ENCODE assay signal across 8 cellular contexts in genomic region chr17:10844667-10845387, GRCh38. TPM values are rescaled to one million over a fixed set of nuclear protein-coding genes. Genes with fewer than 3 reads are reported as not detected.
DNase-seq lines count a peak whose midpoint lies in the region; ATAC-seq and TF ChIP-seq lines count a peak whose summit lies in the region.

No MANE protein-coding gene starts in this region.

- H3K79me2 ChIP-seq in Loucy (ENCODE audit: insufficient read depth, low read length), result no peaks in the 10 kb centered on the region

- peaks cover 22% of the 10 kb centered on the region for H3K4me1 Mint-ChIP-seq in brain

- H2AFZ ChIP-seq in Loucy (ENCODE audit: low read length), result peak overlapping the region; percentile 97

- no peaks in the 10 kb centered on the region for H3K36me3 ChIP-seq in Loucy (ENCODE audit: insufficient read depth, low read length)
- H3K36me3 ChIP-seq in iPS-15b (ENCODE audit: control insufficient read depth, insufficient read depth, low read length), result peaks cover 3% of the 10 kb centered on the region

- no peaks in the 10 kb centered on the region for H3K9me2 ChIP-seq in Loucy (replicated peaks; ENCODE audit: low read depth, low read length)

- peak overlapping the region in 4 of 5 experiments; percentile 1 to 72 (median 40) for H3K27ac Mint-ChIP-seq in brain

- DNase-seq in ELF-1 (ENCODE audit: low read depth, low spot score) (peak; percentile 69), UCSD-AML1 (lab: John Stamatoyannopoulos, UW; ENCODE audit: unreplicated experiment) (peak; percentile 56), skeletal muscle cell (ENCODE audit: low read depth) (peak; percentile 8)

- H3K4me3 Mint-ChIP-seq in brain, result peak overlapping the region; percentile 84 to 88 (median 87)

- H3K9ac ChIP-seq in Loucy (ENCODE audit: low read depth, low read length, poor library complexity, severe bottlenecking), result peak overlapping the region; percentile 74
- H3K9ac ChIP-seq in iPS-15b (ENCODE audit: low read depth, low read length), result peak overlapping the region; percentile 3

- peak; percentile 88 for ATAC-seq in GM21737 (IDR thresholded peaks at IDR 0.05; ENCODE audit: unreplicated experiment)
- ATAC-seq in GM19455 (IDR thresholded peaks at IDR 0.05; ENCODE audit: unreplicated experiment), result no peak

- H3K27me3 ChIP-seq in Loucy (ENCODE audit: insufficient read depth, low read length, poor library complexity, severe bottlenecking) (no peaks in the 10 kb centered on the region), iPS-15b (ENCODE audit: control insufficient read depth, insufficient read depth, low read length) (no peaks in the 10 kb centered on the region)

- peak overlapping the region; percentile 71 for H3K4me3 ChIP-seq in Loucy (ENCODE audit: low read length, poor library complexity, severe bottlenecking)
- peak overlapping the region; percentile 61 for H3K4me3 ChIP-seq in iPS-15b (ENCODE audit: low read depth, low read length)
- H3K4me3 ChIP-seq in skeletal muscle cell (ENCODE audit: low read depth, low read length), result peak overlapping the region; percentile 49

- H3K4me1 ChIP-seq in Loucy (ENCODE audit: insufficient read depth, low read length, poor library complexity, severe bottlenecking) (peaks cover 18% of the 10 kb centered on the region), iPS-15b (ENCODE audit: control insufficient read depth, insufficient read depth, low read length) (peaks cover 14% of the 10 kb centered on the region)

- peaks cover 5% of the 10 kb centered on the region for H3K27me3 Mint-ChIP-seq in brain

- H3K9me3 ChIP-seq in Loucy (ENCODE audit: insufficient read depth, low read depth, low read length), result no peaks in the 10 kb centered on the region
- no peaks in the 10 kb centered on the region for H3K9me3 ChIP-seq in iPS-15b (ENCODE audit: control insufficient read depth, insufficient read depth, low read length)

- H3K36me3 Mint-ChIP-seq in brain, result no peaks in the 10 kb centered on the region

- peak; percentile 85 for TF ChIP-seq CTCF in Loucy (conservative IDR thresholded peaks at IDR 0.05; ENCODE audit: low read length)
- peak; percentile 99 for TF ChIP-seq CTCF in brain (conservative IDR thresholded peaks at IDR 0.05)

- peaks cover 0 to 9% (median 4%) of the 10 kb centered on the region in 5 experiments for H3K9me3 Mint-ChIP-seq in brain

- no peaks in the 10 kb centered on the region for H3F3A ChIP-seq in Loucy (ENCODE audit: low read depth)

- no peaks in the 10 kb centered on the region for H4K20me1 ChIP-seq in Loucy (ENCODE audit: insufficient read depth, low read length, poor library complexity, severe bottlenecking)

- H3K4me2 ChIP-seq in Loucy (ENCODE audit: low read depth, low read length, poor library complexity, severe bottlenecking), result peak overlapping the region; percentile 83

RNA-seq across cellular contexts. Expression of gene PIRT, which starts 6.9 kb away (rescaled TPM):
- 1.6 TPM for polyA plus RNA-seq in brain (ENCODE audit: insufficient read depth, low read depth, low replicate concordance)

RNA-seq across cellular contexts. Expression of gene TMEM238L, which starts 40.9 kb away (rescaled TPM):
- polyA plus RNA-seq in brain (ENCODE audit: insufficient read depth, low read depth, low replicate concordance), result not detected

Comparison
In these comparisons a context has a peak if more than half of its experiments do, and no peak if none do; other contexts are left out.
1. DNase-seq: peak in every context shown above with its lines; median percentile 69 in ELF-1; 56 in UCSD-AML1; 8 in skeletal muscle cell.